ENCODE assay signal across 1 cellular context in the genomic region with DNA sequence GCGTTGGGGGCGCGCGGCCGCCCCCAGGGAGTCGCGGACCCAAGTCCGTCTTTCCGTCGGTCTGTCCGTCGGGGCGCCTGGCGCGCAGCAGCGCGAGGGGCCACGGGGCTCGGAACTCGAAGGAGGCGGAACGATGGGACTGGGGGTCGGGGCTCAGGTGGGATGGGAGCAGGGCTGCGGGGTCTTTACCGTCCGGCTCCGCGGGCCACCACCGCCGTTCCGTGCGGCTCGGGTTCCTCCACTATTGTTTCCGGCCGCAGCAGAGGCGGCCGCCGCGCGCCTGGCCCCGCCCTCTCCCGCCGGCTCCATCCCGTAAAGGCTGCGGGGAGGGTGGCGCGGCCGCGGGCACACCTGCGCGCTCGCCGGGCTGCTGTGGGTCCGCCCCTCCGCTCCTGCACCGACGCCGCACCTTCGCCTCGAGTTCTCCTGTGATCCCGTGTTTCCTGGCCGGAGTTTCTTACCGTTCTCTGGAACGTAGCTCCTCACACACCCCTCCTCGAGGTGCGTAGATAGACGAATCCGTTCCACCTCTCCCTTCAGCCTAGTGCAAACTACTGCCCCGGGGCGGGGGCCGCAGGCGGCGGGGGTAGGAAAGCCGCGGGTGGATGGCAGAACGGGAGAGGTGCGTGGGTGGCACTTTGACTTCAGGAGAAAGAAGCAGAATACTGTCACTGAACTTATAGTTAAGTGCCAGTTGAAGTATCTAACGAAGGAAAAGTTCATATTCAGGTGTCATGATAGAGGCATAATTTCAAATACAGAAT.
TF ChIP-seq lines count a peak whose summit lies in the region.

TSS of gene C21orf91 (minus strand) at position 243 of the 764 bp plus-strand sequence. CDS start 1,038 bp downstream, outside the sequence.

TF ChIP-seq in H1, 55 proteins besides CTCF, POLR2A, EP300 and RAD21:
- TF ChIP-seq RXRA (IDR thresholded peaks at IDR 0.05; ENCODE audit: insufficient read depth, low read depth, low read length) (no peak), JUN (IDR thresholded peaks at IDR 0.05; ENCODE audit: low read depth, low read length) (no peak), CREB1 (IDR thresholded peaks at IDR 0.05) (no peak; the same call in 1 of the 2 replicates), ATF3 (IDR thresholded peaks at IDR 0.05; ENCODE audit: insufficient read depth, low read depth, low read length) (no peak), EGR1 (IDR thresholded peaks at IDR 0.05; ENCODE audit: borderline replicate concordance, low read depth, low read length) (no peak), CHD1 (IDR thresholded peaks at IDR 0.05; ENCODE audit: low read depth, low read length) (peak; percentile 90), SAP30 (IDR thresholded peaks at IDR 0.05; ENCODE audit: insufficient read depth, insufficient replicate concordance, low read length) (no peak), BACH1 (IDR thresholded peaks at IDR 0.05; ENCODE audit: low read length) (no peak; the same call in none of the 2 replicates), CHD2 (IDR thresholded peaks at IDR 0.05; ENCODE audit: low read length) (no peak), SP1 (IDR thresholded peaks at IDR 0.05; ENCODE audit: low read depth, low read length) (peak; percentile 37; the same call in 1 of the 2 replicates), TAF1 (IDR thresholded peaks at IDR 0.05; ENCODE audit: low read depth, low read length) (peak; percentile 99), SP4 (IDR thresholded peaks at IDR 0.05; ENCODE audit: low read length) (no peak), RBBP5 (IDR thresholded peaks at IDR 0.05; ENCODE audit: borderline replicate concordance, low read depth, low read length) (peak; percentile 94; the same call in 1 of the 2 replicates), SIRT6 (IDR thresholded peaks at IDR 0.05; ENCODE audit: low read length) (no peak), ATF2 (IDR thresholded peaks at IDR 0.05; ENCODE audit: low read length) (no peak), KDM1A (IDR thresholded peaks at IDR 0.05; ENCODE audit: borderline replicate concordance, low read length) (no peak), TAF7 (optimal IDR thresholded peaks at IDR 0.05; ENCODE audit: borderline replicate concordance, low read depth, low read length) (peak; percentile 92), MAFK (IDR thresholded peaks at IDR 0.05; ENCODE audit: low read depth, low read length) (no peak), PHF8 (conservative IDR thresholded peaks at IDR 0.05; ENCODE audit: low read depth, low read length) (peak; percentile 85), SP2 (IDR thresholded peaks at IDR 0.05; ENCODE audit: low read length) (no peak), KDM4A (IDR thresholded peaks at IDR 0.05; ENCODE audit: low read depth, low read length, severe bottlenecking) (peak; percentile 61), SIX5 (IDR thresholded peaks at IDR 0.05; ENCODE audit: low read depth, low read length) (0 out of 2 replicates have a peak, but pooled peaks have one; percentile 14), TBP (IDR thresholded peaks at IDR 0.05; ENCODE audit: low read depth, low read length) (peak; percentile 87; the same call in 1 of the 2 replicates), RFX5 (IDR thresholded peaks at IDR 0.05; ENCODE audit: borderline replicate concordance, low read depth, low read length) (no peak), NRF1 (IDR thresholded peaks at IDR 0.05; ENCODE audit: low read depth, low read length) (no peak), POU5F1 (IDR thresholded peaks at IDR 0.05; ENCODE audit: low read depth, low read length) (no peak), TCF12 (IDR thresholded peaks at IDR 0.05; ENCODE audit: low read depth, low read length) (no peak), FOSL1 (IDR thresholded peaks at IDR 0.05; ENCODE audit: insufficient read depth, low read depth, low read length) (no peak), CHD7 (IDR thresholded peaks at IDR 0.05; ENCODE audit: insufficient replicate concordance, low read length) (no peak), SRF (IDR thresholded peaks at IDR 0.05; ENCODE audit: low read depth, low read length) (no peak), SIN3A (conservative IDR thresholded peaks at IDR 0.05 in 1 of 2, IDR thresholded peaks at IDR 0.05 in 1 of 2; ENCODE audit: low read depth in 1 of 2, low read length in 2 of 2) (0 out of 4 replicates have a peak, but pooled peaks of 1 of the 2 experiments have one; percentile 13), CEBPB (IDR thresholded peaks at IDR 0.05; ENCODE audit: low read depth, low read length) (no peak), GTF2F1 (IDR thresholded peaks at IDR 0.05; ENCODE audit: borderline replicate concordance, low read depth, low read length) (peak; percentile 79), CTBP2 (IDR thresholded peaks at IDR 0.05; ENCODE audit: borderline replicate concordance, insufficient read depth, insufficient read length, low read length) (no peak), CBX8 (IDR thresholded peaks at IDR 0.05; ENCODE audit: borderline replicate concordance, low read depth, low read length) (no peak), TEAD4 (IDR thresholded peaks at IDR 0.05; ENCODE audit: low read depth, low read length) (no peak), POLR2AphosphoS5 (IDR thresholded peaks at IDR 0.05; ENCODE audit: low read depth, low read length) (peak; percentile 81), SUZ12 (IDR thresholded peaks at IDR 0.05; ENCODE audit: low read length) (no peak), NANOG (IDR thresholded peaks at IDR 0.05; ENCODE audit: insufficient read depth, low read depth, low read length, poor library complexity, severe bottlenecking) (no peak), GABPA (IDR thresholded peaks at IDR 0.05; ENCODE audit: borderline replicate concordance, insufficient read depth, low read length) (peak; percentile 73; the same call in 1 of the 2 replicates), RNF2 (IDR thresholded peaks at IDR 0.05; ENCODE audit: borderline replicate concordance, low read depth, low read length, missing control alignments, poor library complexity, severe bottlenecking) (no peak), HDAC6 (IDR thresholded peaks at IDR 0.05; ENCODE audit: low read depth, low read length) (no peak), EZH2 (IDR thresholded peaks at IDR 0.05; ENCODE audit: low read depth, low read length, severe bottlenecking) (no peak), BRCA1 (IDR thresholded peaks at IDR 0.05; ENCODE audit: low read depth, low read length) (no peak), ZNF274 (IDR thresholded peaks at IDR 0.05; ENCODE audit: borderline replicate concordance, extremely low read depth, low read length) (no peak), KDM5A (IDR thresholded peaks at IDR 0.05; ENCODE audit: low read length) (no peak), HDAC2 (IDR thresholded peaks at IDR 0.05; ENCODE audit: borderline replicate concordance in 1 of 2, low read depth in 2 of 2, low read length in 2 of 2) (no peak), CBX5 (IDR thresholded peaks at IDR 0.05; ENCODE audit: low read depth, low read length) (no peak), ASH2L (IDR thresholded peaks at IDR 0.05; ENCODE audit: low read length) (peak; percentile 95), BCL11A (IDR thresholded peaks at IDR 0.05; ENCODE audit: low read depth in 2 of 2, low read length in 2 of 2) (no peak), YY1 (IDR thresholded peaks at IDR 0.05; ENCODE audit: low read depth, low read length) (no peak), JUND (IDR thresholded peaks at IDR 0.05; ENCODE audit: low read length) (peak; percentile 92)
- TF ChIP-seq, protein P1, sequence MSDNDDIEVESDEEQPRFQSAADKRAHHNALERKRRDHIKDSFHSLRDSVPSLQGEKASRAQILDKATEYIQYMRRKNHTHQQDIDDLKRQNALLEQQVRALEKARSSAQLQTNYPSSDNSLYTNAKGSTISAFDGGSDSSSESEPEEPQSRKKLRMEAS (IDR thresholded peaks at IDR 0.05): peak; percentile 9; the same call in 1 of the 2 replicates
- TF ChIP-seq, protein P2, sequence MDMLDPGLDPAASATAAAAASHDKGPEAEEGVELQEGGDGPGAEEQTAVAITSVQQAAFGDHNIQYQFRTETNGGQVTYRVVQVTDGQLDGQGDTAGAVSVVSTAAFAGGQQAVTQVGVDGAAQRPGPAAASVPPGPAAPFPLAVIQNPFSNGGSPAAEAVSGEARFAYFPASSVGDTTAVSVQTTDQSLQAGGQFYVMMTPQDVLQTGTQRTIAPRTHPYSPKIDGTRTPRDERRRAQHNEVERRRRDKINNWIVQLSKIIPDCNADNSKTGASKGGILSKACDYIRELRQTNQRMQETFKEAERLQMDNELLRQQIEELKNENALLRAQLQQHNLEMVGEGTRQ (IDR thresholded peaks at IDR 0.05; ENCODE audit: low read length): no peak
- TF ChIP-seq, protein P3, sequence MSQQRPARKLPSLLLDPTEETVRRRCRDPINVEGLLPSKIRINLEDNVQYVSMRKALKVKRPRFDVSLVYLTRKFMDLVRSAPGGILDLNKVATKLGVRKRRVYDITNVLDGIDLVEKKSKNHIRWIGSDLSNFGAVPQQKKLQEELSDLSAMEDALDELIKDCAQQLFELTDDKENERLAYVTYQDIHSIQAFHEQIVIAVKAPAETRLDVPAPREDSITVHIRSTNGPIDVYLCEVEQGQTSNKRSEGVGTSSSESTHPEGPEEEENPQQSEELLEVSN (IDR thresholded peaks at IDR 0.05): no peak
